In genomic region chr9:20271107-20271506, GRCh38 we compare ENCODE assay signal across 15 cellular contexts.
DNase-seq lines count a peak whose midpoint lies in the region; ATAC-seq and TF ChIP-seq lines count a peak whose summit lies in the region.
"Had no signal": no experiment of that assay in that cellular context is flagged by ENCODE, and none has a peak within 500 bp of the region (broad histone marks: within the 10 kb centered on the region; RNA-seq: fewer than 3 reads in every experiment).

No MANE protein-coding gene starts in this region.

- 19 to 42% methylated on average over 1 of the region's 1 CpG for WGBS in tibial nerve, 2 donors

- no peak overlapping the region for H3K27ac ChIP-seq in tibial nerve
- H3K27ac ChIP-seq: BLaER1, cardiac muscle cell, upper lobe of left lung had no signal

- DNase-seq in EH (ENCODE audit: low read depth) = peak; percentile 41
- peak; percentile 39 for DNase-seq in NCI-H69 (lab: John Stamatoyannopoulos, UW)
- DNase-seq in kidney tubule cell (ENCODE audit: low spot score) = peak; percentile 13
- no peak for DNase-seq in epidermal melanocyte (ENCODE audit: insufficient read length, low spot score)
- no peak for DNase-seq in middle frontal gyrus (ENCODE audit: extremely low spot score, low spot score)
- no peak for DNase-seq in GDM1 (lab: John Stamatoyannopoulos, UW)
- DNase-seq in tibial nerve (ENCODE audit: low spot score in 2 of 2) = no peak
- DNase-seq: activated CD4-positive, alpha-beta T cell treated with anti-CD3 and anti-CD28 coated beads, Interleukin-2, amount 10 ng/mL, durations not matched to agents 7 days and 5 days; activated T-cell treated with anti-CD3 and anti-CD28 coated beads, Interleukin-2, amount 50 U/mL, for 24 hours; GOT3; stimulated activated naive CD4-positive, alpha-beta T cell treated with Interleukin-2 at 50 U/mL for 16 hours; upper lobe of left lung had no signal

- H3K9me3 ChIP-seq in tibial nerve = no peaks in the 10 kb centered on the region

- no peaks in the 10 kb centered on the region for H3K4me1 ChIP-seq in tibial nerve
- H3K4me1 ChIP-seq: BLaER1, upper lobe of left lung had no signal

- TF ChIP-seq CTCF in tibial nerve (IDR thresholded peaks at IDR 0.05) = no peak

- H3K4me3 ChIP-seq in tibial nerve = no peak overlapping the region
- H3K4me3 ChIP-seq: BLaER1, cardiac muscle cell, upper lobe of left lung had no signal

- ATAC-seq in GM19397 (IDR thresholded peaks at IDR 0.05; ENCODE audit: unreplicated experiment) = peak; percentile 74

- TF ChIP-seq EP300 in tibial nerve (IDR thresholded peaks at IDR 0.05) = no peak

- TF ChIP-seq POLR2A in tibial nerve (IDR thresholded peaks at IDR 0.05) = no peak

- H3K27me3 ChIP-seq in tibial nerve = no peaks in the 10 kb centered on the region
- H3K27me3 ChIP-seq: BLaER1, cardiac muscle cell, upper lobe of left lung had no signal

- no peaks in the 10 kb centered on the region for H3K36me3 ChIP-seq in tibial nerve
- H3K36me3 ChIP-seq: BLaER1, cardiac muscle cell, upper lobe of left lung had no signal

Comparison
In these comparisons a context has a peak if more than half of its experiments do, and no peak if none do; other contexts are left out.
1. DNase-seq: peak in EH (single experiment), NCI-H69 (single experiment) and kidney tubule cell (single experiment); none in epidermal melanocyte (single experiment), middle frontal gyrus (single experiment), GDM1 (single experiment) and tibial nerve (0 of 2).